11 cellular contexts compared by ENCODE assay signal in the genomic region with DNA sequence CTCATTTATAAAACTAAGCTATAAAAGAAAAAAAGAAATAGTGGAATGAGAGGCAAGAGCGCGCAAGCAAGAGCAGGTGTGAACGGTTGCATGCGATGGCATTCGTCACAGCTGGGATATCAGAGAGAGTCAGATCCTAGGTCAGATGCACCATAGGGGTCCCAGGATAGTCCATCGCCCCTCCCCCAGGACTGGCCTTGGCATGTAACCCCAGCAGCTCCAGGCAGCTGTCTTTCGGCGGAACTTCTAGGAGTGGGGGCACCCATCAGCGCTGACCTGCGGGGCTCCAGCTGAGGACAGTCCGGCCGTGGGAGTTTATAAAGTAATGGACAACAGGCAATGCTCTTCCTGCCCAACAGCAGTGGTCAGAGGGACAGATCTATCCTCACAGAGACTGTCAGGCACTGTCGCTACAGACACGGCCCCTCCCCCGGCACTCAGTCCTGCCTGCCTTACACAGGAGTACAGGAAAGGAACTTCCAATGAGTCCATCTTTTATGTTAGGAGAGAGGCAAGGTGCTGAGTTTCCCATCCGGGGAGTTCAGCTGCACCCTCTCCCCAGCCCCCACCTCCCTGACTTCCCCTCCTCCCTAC. TPM values are rescaled to one million over a fixed set of nuclear protein-coding genes. Genes with fewer than 3 reads are reported as not detected.
DNase-seq lines count a peak whose midpoint lies in the region; ATAC-seq and TF ChIP-seq lines count a peak whose summit lies in the region.
"Had no signal": no experiment of that assay in that cellular context is flagged by ENCODE, and none has a peak within 500 bp of the region (broad histone marks: within the 10 kb centered on the region; RNA-seq: fewer than 3 reads in every experiment).

No MANE protein-coding gene starts in this region.

- POLR2A ChIA-PET in GM10248 (lab: Yijun Ruan, JAX): no interaction called here

- peak overlapping the region; percentile 70 to 78 for H3K4me3 Mint-ChIP-seq in effector memory CD8-positive, alpha-beta T cell
- peak overlapping the region; percentile 53 for H3K4me3 Mint-ChIP-seq in osteocyte (ENCODE audit: unreplicated experiment)

- H3K4me1 ChIP-seq in adrenal gland (replicated peaks in 1 of 2): peaks cover 12 to 17% of the 10 kb centered on the region in 2 donors
- H3K4me1 ChIP-seq: SJCRH30 had no signal

- H3K9me3 ChIP-seq in adrenal gland (replicated peaks in 1 of 3): no peaks in the 10 kb centered on the region
- H3K9me3 ChIP-seq: SJCRH30 had no signal

- H3K36me3 Mint-ChIP-seq in effector memory CD8-positive, alpha-beta T cell (ENCODE audit: insufficient read depth): no peaks in the 10 kb centered on the region
- H3K36me3 Mint-ChIP-seq in osteocyte (ENCODE audit: unreplicated experiment): no peaks in the 10 kb centered on the region

- H3K4me3 ChIP-seq in H7 (ENCODE audit: insufficient read depth, low read depth, low read length) (no peak overlapping the region), adrenal gland (peak overlapping the region in 1 of 4 donors; percentile 50)
- H3K4me3 ChIP-seq: SJCRH30 had no signal

- DNase-seq in NCI-H748 (lab: John Stamatoyannopoulos, UW; ENCODE audit: unreplicated experiment) (peak; percentile 37), NCI-H748 treated with DMSO at 0.1 percent for 48 hours (lab: John Stamatoyannopoulos, UW) (no peak), H7 (peak; percentile 64), osteocyte (ENCODE audit: extremely low spot score, unreplicated experiment) (no peak), GM10248 (ENCODE audit: extremely low spot score) (no peak), LoVo (ENCODE audit: low spot score) (no peak), adrenal gland (no peak)
- DNase-seq in effector memory CD8-positive, alpha-beta T cell: no peak
- DNase-seq: IMR-90, NCI-H2227 treated with DMSO at 0.1 percent for 48 hours, SJCRH30 had no signal

- H3K27me3 ChIP-seq in H7 (ENCODE audit: control insufficient read depth, insufficient read depth, low read length) (peaks cover 27% of the 10 kb centered on the region), adrenal gland (peaks cover 8% of the 10 kb centered on the region)
- H3K27me3 ChIP-seq: SJCRH30 had no signal

- WGBS in adrenal gland, 4 donors: 45 to 61% (median 54%) methylated on average over 12 to 16 of the region's 16 CpGs

- TF ChIP-seq CTCF in osteocyte (IDR thresholded peaks at IDR 0.05): no peak
- TF ChIP-seq CTCF in GM10248 (IDR thresholded peaks at IDR 0.05; ENCODE audit: control extremely low read depth, extremely low read depth, low read depth, missing control alignments): no peak
- no peak for TF ChIP-seq CTCF in adrenal gland (IDR thresholded peaks at IDR 0.05)

- H3K9me3 Mint-ChIP-seq in effector memory CD8-positive, alpha-beta T cell: peaks cover 0 to 4% of the 10 kb centered on the region in 2 donors
- peaks cover 6% of the 10 kb centered on the region for H3K9me3 Mint-ChIP-seq in osteocyte (ENCODE audit: unreplicated experiment)

- H3K36me3 ChIP-seq in H7 (replicated peaks; ENCODE audit: control insufficient read depth, insufficient read depth, low read length) (no peaks in the 10 kb centered on the region), adrenal gland (replicated peaks in 1 of 2) (no peaks in the 10 kb centered on the region)
- H3K36me3 ChIP-seq: SJCRH30 had no signal

- H3K27me3 Mint-ChIP-seq in effector memory CD8-positive, alpha-beta T cell: peaks cover 70 to 93% of the 10 kb centered on the region in 2 donors
- H3K27me3 Mint-ChIP-seq in osteocyte (ENCODE audit: unreplicated experiment): peaks cover 56% of the 10 kb centered on the region

- CTCF ChIA-PET in GM10248 (lab: Yijun Ruan, JAX): no interaction called here

- no peak overlapping the region for H3K27ac Mint-ChIP-seq in effector memory CD8-positive, alpha-beta T cell
- H3K27ac Mint-ChIP-seq in osteocyte (ENCODE audit: unreplicated experiment): no peak overlapping the region

- H3K27ac ChIP-seq in adrenal gland: no peak overlapping the region
- H3K27ac ChIP-seq: SJCRH30 had no signal

- intact Hi-C loops in adrenal gland (cut with DNase I): no loop called here

- H3K4me1 Mint-ChIP-seq in effector memory CD8-positive, alpha-beta T cell (ENCODE audit: low read depth in 2 of 2): peaks cover 27 to 34% of the 10 kb centered on the region in 2 donors
- H3K4me1 Mint-ChIP-seq in osteocyte (ENCODE audit: unreplicated experiment): peaks cover 14% of the 10 kb centered on the region

- no peak for ATAC-seq in effector memory CD8-positive, alpha-beta T cell (replicated peaks)

- TF ChIP-seq POLR2A in adrenal gland (IDR thresholded peaks at IDR 0.05): no peak

RNA-seq across cellular contexts. Expression of a gene that starts 1.4 kb away (rescaled TPM):
- 0.07 TPM in 1 of 2 replicates, not detected in the other for total RNA-seq in H7 (2014; rRNA removed; shearing (Covaris generic))
- not detected in 2 replicates for total RNA-seq in osteocyte
- total RNA-seq in adrenal gland: under 1 TPM; 0.12 to 0.64 (median 0.24) TPM
- under 1 TPM; 0.03 to 0.38 (median 0.16) TPM for polyA plus RNA-seq in adrenal gland
- total RNA-seq: IMR-90, SJCRH30 had no signal

Comparison
In these comparisons a context has a peak if more than half of its experiments do, and no peak if none do; other contexts are left out.
1. DNase-seq: peak in NCI-H748 (single experiment) and H7 (single experiment); none in NCI-H748 treated with DMSO at 0.1 percent for 48 hours (single experiment), effector memory CD8-positive, alpha-beta T cell (0 of 3), osteocyte (single experiment), GM10248 (single experiment), LoVo (single experiment) and adrenal gland (0 of 7).